10 cellular contexts compared by ENCODE assay signal in the genomic region with DNA sequence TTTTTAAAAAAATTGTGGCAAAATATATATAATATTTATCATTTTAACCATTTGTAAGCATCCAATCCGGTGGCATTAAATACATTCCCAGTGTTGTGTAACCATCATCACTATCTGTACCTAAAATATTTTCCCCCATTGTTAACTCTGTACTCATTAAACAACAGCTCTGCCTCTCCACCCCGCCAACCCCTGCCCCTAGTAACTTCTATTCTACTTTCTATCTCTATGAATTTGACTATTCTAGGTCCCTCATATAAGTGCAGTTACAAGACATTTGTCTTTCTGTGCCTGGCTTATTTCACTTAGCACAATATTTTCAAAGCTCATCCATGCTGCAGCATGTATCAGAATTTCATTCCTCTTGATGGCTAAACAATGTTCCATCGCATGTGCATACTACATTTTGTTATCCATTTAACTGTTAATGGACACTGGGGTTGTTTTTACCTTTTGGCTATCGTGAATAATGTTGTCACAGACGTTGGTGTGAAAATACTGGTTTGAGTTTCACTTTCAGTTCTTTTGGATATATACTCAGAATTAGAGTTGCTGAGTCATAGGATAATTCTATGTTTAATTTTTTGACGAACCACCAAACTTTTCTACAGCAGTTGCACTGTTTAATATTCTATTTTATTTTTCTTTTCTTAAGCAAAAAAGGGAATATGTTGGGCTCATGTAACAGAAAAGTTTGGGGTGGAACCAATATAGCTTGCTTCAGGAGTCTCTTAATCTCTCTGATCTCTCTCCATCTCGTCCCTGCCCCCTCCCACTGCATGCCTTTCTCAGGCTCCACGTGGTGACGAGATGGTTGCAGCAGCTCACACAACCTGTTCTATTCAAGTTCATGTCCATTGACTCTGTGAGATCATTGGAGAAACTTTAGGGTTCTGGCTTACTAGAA. TPM values are rescaled to one million over a fixed set of nuclear protein-coding genes. Genes with fewer than 3 reads are reported as not detected.
DNase-seq lines count a peak whose midpoint lies in the region; ATAC-seq and TF ChIP-seq lines count a peak whose summit lies in the region.
"Had no signal": no experiment of that assay in that cellular context is flagged by ENCODE, and none has a peak within 500 bp of the region (broad histone marks: within the 10 kb centered on the region; RNA-seq: fewer than 3 reads in every experiment).

No MANE protein-coding gene starts in this region.

- peak overlapping the region in 8 of 10 donors; percentile 7 to 63 (median 32) for H3K27ac Mint-ChIP-seq in naive thymus-derived CD8-positive, alpha-beta T cell

- no peaks in the 10 kb centered on the region for H3K36me3 Mint-ChIP-seq in naive thymus-derived CD8-positive, alpha-beta T cell

- no peak for TF ChIP-seq CTCF in GM13977 (IDR thresholded peaks at IDR 0.05; ENCODE audit: extremely low read depth, insufficient read depth, missing control alignments)
- TF ChIP-seq CTCF in psoas muscle (IDR thresholded peaks at IDR 0.05): no peak

- H3K27me3 ChIP-seq in psoas muscle (ENCODE audit: insufficient read depth in 3 of 3, low read length in 2 of 3): peaks cover 0 to 6% (median 0%) of the 10 kb centered on the region in 3 donors

- no peak overlapping the region for H3K27ac ChIP-seq in psoas muscle
- H3K27ac ChIP-seq: epithelial cell of prostate had no signal

- WGBS in psoas muscle, 3 donors: 51 to 59% (median 55%) methylated on average over 9 of the region's 9 CpGs

- H3K4me3 Mint-ChIP-seq in naive thymus-derived CD8-positive, alpha-beta T cell: peak overlapping the region; percentile 23 to 76 (median 49)

- no peaks in the 10 kb centered on the region for H3K36me3 ChIP-seq in psoas muscle (ENCODE audit: insufficient read depth in 1 of 2, low read depth in 1 of 2)

- H3K9me3 Mint-ChIP-seq in naive thymus-derived CD8-positive, alpha-beta T cell: no peaks in the 10 kb centered on the region

- ATAC-seq in HG02852 (IDR thresholded peaks at IDR 0.05; ENCODE audit: unreplicated experiment) (peak; percentile 41), psoas muscle (no peak)
- no peak for ATAC-seq in naive thymus-derived CD8-positive, alpha-beta T cell
- ATAC-seq: Panc1 had no signal

- H3K4me1 ChIP-seq in psoas muscle: no peaks in the 10 kb centered on the region

- POLR2A ChIA-PET in naive thymus-derived CD8-positive, alpha-beta T cell (lab: Charles Lee): no interaction called here

- in situ Hi-C loops in GM13977 (cut with MboI; ENCODE audit: low pct_unique_long_range_greater_than_20kb, low sequenced_read_pairs, unreplicated experiment): no loop called here

- H3K9me3 ChIP-seq in psoas muscle: no peaks in the 10 kb centered on the region

- DNase-seq in GM13977 (ENCODE audit: low spot score) (peak; percentile 40), SK-N-DZ (ENCODE audit: low spot score) (no peak), UCSD-AML1 (lab: John Stamatoyannopoulos, UW; ENCODE audit: unreplicated experiment) (no peak), SIG-M5 treated with dmso at 0.1 percent for 504 hours (lab: John Stamatoyannopoulos, UW; ENCODE audit: unreplicated experiment) (no peak), psoas muscle (no peak)
- DNase-seq in activated T-cell treated with anti-CD3 and anti-CD28 coated beads, Interleukin-2, amount 50 U/mL, for 48 hours: peak; percentile 53 to 55
- no peak for DNase-seq in naive thymus-derived CD8-positive, alpha-beta T cell

- H3K4me3 ChIP-seq in psoas muscle: no peak overlapping the region

- H3K27me3 Mint-ChIP-seq in naive thymus-derived CD8-positive, alpha-beta T cell: peaks cover 0 to 4% (median 0%) of the 10 kb centered on the region in 5 donors

- H3K4me1 Mint-ChIP-seq in naive thymus-derived CD8-positive, alpha-beta T cell: peaks cover 6 to 24% (median 12%) of the 10 kb centered on the region in 4 donors

- intact Hi-C loops in psoas muscle (cut with DNase I): loop anchor here in 1 of 2 donors (10.0 kb wide), 1 partner anchor 45 kb away; no protein-coding TSS in a partner anchor

RNA-seq across cellular contexts. Expression of a gene that starts 25.2 kb away (rescaled TPM):
- 1 to 10 TPM; 6.8 to 7.5 TPM for total RNA-seq in naive thymus-derived CD8-positive, alpha-beta T cell
- polyA plus RNA-seq in naive thymus-derived CD8-positive, alpha-beta T cell: 10 to 100 TPM; 11.1 to 15.9 (median 13.2) TPM
- polyA plus RNA-seq in SK-N-DZ (2014; cell fraction: cytosol; rRNA removed): 10.9 and 14.7 TPM in 2 replicates
- polyA plus RNA-seq in SK-N-DZ (2014; cell fraction: nucleus; rRNA removed): 4.6 and 5.6 TPM in 2 replicates
- 10 to 100 TPM; 24.9 to 38.4 (median 26.1) TPM for total RNA-seq in psoas muscle
- 10 to 100 TPM; 57.4 to 94.9 (median 88.0) TPM for polyA plus RNA-seq in psoas muscle

RNA-seq across cellular contexts. Expression of a gene that starts 28.7 kb away (rescaled TPM):
- total RNA-seq in naive thymus-derived CD8-positive, alpha-beta T cell: under 1 TPM; 0.44 TPM
- polyA plus RNA-seq in naive thymus-derived CD8-positive, alpha-beta T cell: under 1 TPM in 2 of 3 donors, not detected in 1; 0.09 to 0.21 TPM
- polyA plus RNA-seq in SK-N-DZ (2014; cell fraction: cytosol; rRNA removed): not detected in 2 replicates
- not detected in 2 replicates for polyA plus RNA-seq in SK-N-DZ (2014; cell fraction: nucleus; rRNA removed)
- total RNA-seq in psoas muscle: 10 to 100 TPM in 2 of 4 donors, 1 to 10 TPM in 1, under 1 TPM in 1; 0.50 to 35.5 (median 9.2) TPM
- 1 to 10 TPM; 3.1 to 7.7 (median 4.2) TPM for polyA plus RNA-seq in psoas muscle

Comparison
In these comparisons a context has a peak if more than half of its experiments do, and no peak if none do; other contexts are left out.
1. DNase-seq: peak in GM13977 (single experiment) and activated T-cell treated with anti-CD3 and anti-CD28 coated beads, Interleukin-2, amount 50 U/mL, for 48 hours (2 of 2); none in naive thymus-derived CD8-positive, alpha-beta T cell (0 of 10), SK-N-DZ (single experiment), UCSD-AML1 (single experiment), SIG-M5 treated with dmso at 0.1 percent for 504 hours (single experiment) and psoas muscle (0 of 2).